In the genomic region with DNA sequence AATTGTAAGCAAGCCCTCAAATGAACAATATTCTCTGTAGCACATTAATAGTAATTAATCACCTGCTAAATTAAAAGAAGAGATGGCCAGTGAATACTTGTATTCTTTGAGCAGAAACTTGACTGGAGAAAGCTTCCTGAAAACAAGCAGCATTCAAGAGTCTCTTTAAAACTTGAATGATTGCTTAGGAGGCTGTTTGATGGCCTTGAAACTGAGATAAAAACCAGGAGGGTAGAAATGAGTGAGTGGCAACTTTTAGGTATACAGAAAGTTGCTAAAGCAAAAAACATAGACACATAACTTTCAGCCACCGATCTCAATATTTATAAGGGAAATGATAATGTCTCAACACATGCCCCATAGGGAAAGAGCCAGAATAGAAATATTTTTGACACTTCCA, we compare ENCODE assay signal across 10 cellular contexts.
"Had no signal": no experiment of that assay in that cellular context is flagged by ENCODE, and none has a peak within 500 bp of the region (broad histone marks: within the 10 kb centered on the region; RNA-seq: fewer than 3 reads in every experiment).

No MANE protein-coding gene starts in this region.

- H3K36me3 ChIP-seq: HAP-1 had no signal

- FAIRE-seq: HTR-8/SVneo, K562 had no signal

- H3K4me3 ChIP-seq: GM23248, HAP-1, K562 had no signal

- H3K9ac ChIP-seq: GM23248 had no signal

- DNase-seq: GM23248, GOT3, H7, HFFc6, IMR-90 had no signal

- H3K9me3 ChIP-seq: HAP-1 had no signal

- H3K27ac ChIP-seq: GM23248, HL-60 had no signal

- ATAC-seq: HCT116, K562 had no signal
